ENCODE assay signal across 1 cellular context in the genomic region with DNA sequence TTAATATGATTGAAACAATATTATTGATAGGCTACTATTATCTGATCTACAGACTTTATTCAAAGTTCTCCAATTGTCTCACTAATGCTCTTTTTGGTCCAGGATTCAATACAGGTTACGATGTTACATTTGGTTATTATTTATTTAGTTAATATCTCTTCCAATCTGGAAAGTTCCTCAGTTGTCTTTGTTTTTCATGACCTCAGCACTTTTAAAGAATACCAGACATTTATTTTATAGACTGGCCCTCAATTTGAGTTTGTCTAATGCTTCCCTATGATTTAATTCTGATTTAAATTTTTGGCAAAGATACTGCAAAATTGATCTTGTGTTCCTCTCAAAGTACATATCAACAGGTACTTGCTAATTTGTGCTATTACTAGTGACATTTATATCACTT.
TF ChIP-seq lines count a peak whose summit lies in the region.

No MANE protein-coding gene starts in this region.

TF ChIP-seq in A549, 52 proteins besides CTCF, POLR2A, EP300 and RAD21:
- TF ChIP-seq, protein P1, sequence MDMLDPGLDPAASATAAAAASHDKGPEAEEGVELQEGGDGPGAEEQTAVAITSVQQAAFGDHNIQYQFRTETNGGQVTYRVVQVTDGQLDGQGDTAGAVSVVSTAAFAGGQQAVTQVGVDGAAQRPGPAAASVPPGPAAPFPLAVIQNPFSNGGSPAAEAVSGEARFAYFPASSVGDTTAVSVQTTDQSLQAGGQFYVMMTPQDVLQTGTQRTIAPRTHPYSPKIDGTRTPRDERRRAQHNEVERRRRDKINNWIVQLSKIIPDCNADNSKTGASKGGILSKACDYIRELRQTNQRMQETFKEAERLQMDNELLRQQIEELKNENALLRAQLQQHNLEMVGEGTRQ (IDR thresholded peaks at IDR 0.05): no peak
- TF ChIP-seq POLR2AphosphoS2 (conservative IDR thresholded peaks at IDR 0.05; ENCODE audit: low read length) (no peak), ZFP36 (IDR thresholded peaks at IDR 0.05; ENCODE audit: borderline replicate concordance, partially characterized antibody) (no peak), MAFK (IDR thresholded peaks at IDR 0.05; ENCODE audit: partially characterized antibody) (peak; percentile 81), JUNB (IDR thresholded peaks at IDR 0.05) (no peak), MAZ (IDR thresholded peaks at IDR 0.05; ENCODE audit: borderline replicate concordance, low read depth, low read length) (no peak)
TF ChIP-seq in A549: peak in this region for 1.
